Comparison of ENCODE assay signal across 12 cellular contexts in genomic region chr5:90612930-90613329, GRCh38. TPM values are rescaled to one million over a fixed set of nuclear protein-coding genes. Genes with fewer than 3 reads are reported as not detected.
A peak's percentile ranks its signal among the peaks of the same experiment; 100 is the strongest.
DNase-seq lines count a peak whose midpoint lies in the region; ATAC-seq, FAIRE-seq and TF ChIP-seq lines count a peak whose summit lies in the region.
"Had no signal": no experiment of that assay in that cellular context is flagged by ENCODE, and none has a peak within 500 bp of the region (broad histone marks: within the 10 kb centered on the region; RNA-seq: fewer than 3 reads in every experiment).

No MANE protein-coding gene starts in this region.

- DNase-seq in GM10248 (ENCODE audit: extremely low spot score) (peak; percentile 45), aorta (no peak), frontal cortex (ENCODE audit: low spot score in 2 of 2) (no peak), AG20443 (ENCODE audit: low spot score) (no peak), pons (ENCODE audit: low spot score) (no peak)
- DNase-seq: mesendoderm, NCI-H524 treated with DMSO at 0.1 percent for 48 hours had no signal

- H3K36me3 ChIP-seq in aorta (ENCODE audit: control insufficient read depth in 1 of 2, insufficient read depth in 2 of 2, low read length in 1 of 2) = no peaks in the 10 kb centered on the region
- H3K36me3 ChIP-seq: cardiac muscle cell had no signal

- ATAC-seq in GM19372 (IDR thresholded peaks at IDR 0.05; ENCODE audit: low read depth, unreplicated experiment) = peak; percentile 78
- peak; percentile 72 for ATAC-seq in HG02840 (IDR thresholded peaks at IDR 0.05; ENCODE audit: low FRiP score, unreplicated experiment)
- ATAC-seq in HG03565 (IDR thresholded peaks at IDR 0.05; ENCODE audit: unreplicated experiment) = peak; percentile 98
- ATAC-seq in aorta (ENCODE audit: low FRiP score) = no peak
- ATAC-seq: A549 had no signal

- TF ChIP-seq CTCF in GM10248 (IDR thresholded peaks at IDR 0.05; ENCODE audit: control extremely low read depth, extremely low read depth, low read depth, missing control alignments) = no peak

- intact Hi-C loops in aorta (cut with DNase I) = no loop called here

- CTCF ChIA-PET in GM10248 (lab: Yijun Ruan, JAX) = interaction anchor here (0.9 to 1.6 kb wide), 2 partner anchors 15 to 18 kb away, joined by 3 to 5 read pairs; no protein-coding TSS in a partner anchor

- FAIRE-seq in frontal cortex (lab: Jason Lieb, UNC) = no peak
- FAIRE-seq: A549 had no signal

- no peak overlapping the region for H3K27ac ChIP-seq in aorta (ENCODE audit: low read depth in 1 of 2, low read length in 2 of 2)
- H3K27ac ChIP-seq: A549, cardiac muscle cell had no signal

- H3K4me3 ChIP-seq in aorta (ENCODE audit: low read length in 2 of 2) = no peak overlapping the region
- H3K4me3 ChIP-seq: A549, cardiac muscle cell had no signal

- WGBS in aorta, 2 donors = 52% methylated on average over 1 of the region's 1 CpG

- no peaks in the 10 kb centered on the region for H3K4me1 ChIP-seq in aorta (ENCODE audit: control insufficient read depth in 1 of 2, insufficient read depth in 2 of 2, low read length in 2 of 2)
- H3K4me1 ChIP-seq: A549 had no signal

- H3K27me3 ChIP-seq in aorta (ENCODE audit: control insufficient read depth in 1 of 2, insufficient read depth in 2 of 2, low read length in 1 of 2) = no peaks in the 10 kb centered on the region
- H3K27me3 ChIP-seq: cardiac muscle cell had no signal

- no peaks in the 10 kb centered on the region for H3K9me3 ChIP-seq in aorta (ENCODE audit: control insufficient read depth, low read length)
- H3K9me3 ChIP-seq: A549 had no signal

- POLR2A ChIA-PET in GM10248 (lab: Yijun Ruan, JAX) = no interaction called here

RNA-seq across cellular contexts. Expression of gene ADGRV1, which starts 54.3 kb away (rescaled TPM):
- under 1 TPM; 0.36 to 0.62 TPM for total RNA-seq in aorta
- polyA plus RNA-seq in aorta = under 1 TPM; 0.38 to 0.64 TPM
- total RNA-seq in frontal cortex = 98.6 TPM

Comparison
In these comparisons a context has a peak if more than half of its experiments do, and no peak if none do; other contexts are left out.
1. RNA of gene ADGRV1, which starts 54.3 kb away (total RNA-seq): 98.6 TPM in frontal cortex (single experiment); 0.36 to 0.62 TPM in aorta; every median in the first group is over 10 times any median in the second.